Comparison of ENCODE assay signal across 9 cellular contexts in the genomic region with DNA sequence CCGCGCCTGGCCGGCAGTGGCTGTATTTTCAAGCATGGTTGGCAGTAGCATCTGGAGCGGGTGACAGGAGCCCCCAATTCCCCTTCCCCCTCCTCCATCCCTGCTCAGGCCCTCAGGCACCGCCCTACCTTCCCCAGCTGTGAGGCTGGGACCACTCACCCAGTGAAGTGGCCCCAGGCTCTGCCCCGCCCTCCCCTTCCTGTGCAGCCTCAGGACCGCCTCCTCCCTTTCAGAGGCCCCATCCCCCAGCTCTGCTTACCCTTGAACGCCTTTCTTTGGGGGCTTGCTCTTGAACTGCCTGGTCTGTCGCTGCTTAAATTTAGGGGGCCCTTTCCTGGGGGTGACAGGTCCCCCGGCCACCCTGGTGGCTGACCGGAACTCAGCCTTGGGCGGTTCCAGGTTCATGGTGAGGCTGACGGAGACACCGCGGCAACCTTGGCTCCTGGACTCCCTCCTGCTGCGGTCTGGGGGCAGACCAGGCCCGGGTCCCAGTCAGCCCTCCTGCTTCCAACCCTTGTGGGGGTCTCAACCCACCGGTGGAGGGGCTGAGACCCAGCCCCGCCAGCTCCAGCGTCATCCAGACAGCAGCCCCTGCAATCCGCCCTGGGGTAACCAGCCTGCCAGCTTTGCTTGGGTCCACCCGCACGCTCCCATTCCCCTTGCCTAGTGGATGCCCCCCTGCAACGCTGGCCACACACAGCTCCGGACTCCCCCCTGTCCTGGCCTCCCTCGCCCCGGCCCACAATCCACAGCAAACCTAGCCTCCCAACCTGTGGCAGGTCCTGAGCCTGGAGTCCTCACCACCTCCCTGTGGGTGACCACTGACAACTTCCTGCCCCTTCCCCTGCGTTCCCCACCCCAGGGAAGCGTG. TPM values are rescaled to one million over a fixed set of nuclear protein-coding genes. Genes with fewer than 3 reads are reported as not detected.
DNase-seq lines count a peak whose midpoint lies in the region; ATAC-seq, FAIRE-seq and TF ChIP-seq lines count a peak whose summit lies in the region.
"Had no signal": no experiment of that assay in that cellular context is flagged by ENCODE, and none has a peak within 500 bp of the region (broad histone marks: within the 10 kb centered on the region; RNA-seq: fewer than 3 reads in every experiment).

No MANE protein-coding gene starts in this region.

- H3K4me3 ChIP-seq in GM12865 (ENCODE audit: low read depth, low read length) = peak overlapping the region; percentile 56
- peak overlapping the region; percentile 50 for H3K4me3 ChIP-seq in NT2/D1 (ENCODE audit: insufficient read length, low read depth)
- H3K4me3 ChIP-seq in endothelial cell of umbilical vein (replicated peaks in 1 of 3; ENCODE audit: insufficient read depth in 1 of 3, low read depth in 1 of 3, low read length in 3 of 3) = no peak overlapping the region
- no peak overlapping the region for H3K4me3 ChIP-seq in osteoblast (ENCODE audit: insufficient read depth, low read length)

- DNase-seq in GM12865 (ENCODE audit: low read depth) (peak; percentile 37), NT2/D1 (ENCODE audit: low read depth, low spot score) (no peak), endothelial cell of umbilical vein (ENCODE audit: low read depth, low spot score) (no peak), osteoblast (ENCODE audit: insufficient read length, low spot score, missing footprints) (peak; percentile 81)
- DNase-seq: NCI-H1694 treated with DMSO at 0.1 percent for 48 hours had no signal

- H3K4me2 ChIP-seq in endothelial cell of umbilical vein (ENCODE audit: insufficient read depth, low read length) = no peak overlapping the region
- H3K4me2 ChIP-seq in osteoblast (ENCODE audit: insufficient read depth, low read length) = no peak overlapping the region

- POLR2A ChIA-PET in endothelial cell of umbilical vein (lab: Charles Lee) = no interaction called here

- no peaks in the 10 kb centered on the region for H3K9me1 ChIP-seq in endothelial cell of umbilical vein (replicated peaks; ENCODE audit: control insufficient read depth, extremely low read depth, insufficient read depth, low read length)

- H3K4me1 ChIP-seq in NT2/D1 (ENCODE audit: insufficient read depth, insufficient read length) (peaks cover 39% of the 10 kb centered on the region), endothelial cell of umbilical vein (ENCODE audit: control insufficient read depth, extremely low read depth, insufficient read depth, low read length) (peaks cover 9% of the 10 kb centered on the region), osteoblast (ENCODE audit: insufficient read depth, low read length) (no peaks in the 10 kb centered on the region)

- CTCF ChIA-PET in endothelial cell of umbilical vein (lab: Charles Lee) = interaction anchor here (1.7 kb wide), 1 partner anchor 9 kb away, joined by 6 read pairs; no protein-coding TSS in a partner anchor

- BruUV-seq in endothelial cell of umbilical vein (replicated peaks; lab: Mats Ljungman, UMichigan) = no TSS peak

- no peak for FAIRE-seq in endothelial cell of umbilical vein (lab: Jason Lieb, UNC)

- H3K27ac ChIP-seq in endothelial cell of umbilical vein (ENCODE audit: insufficient read depth, low read depth, low read length) (no peak overlapping the region), osteoblast (ENCODE audit: low read depth, low read length) (no peak overlapping the region)

- H3K36me3 ChIP-seq in NT2/D1 (ENCODE audit: insufficient read depth, insufficient read length, low read length) = no peaks in the 10 kb centered on the region
- H3K36me3 ChIP-seq in endothelial cell of umbilical vein (ENCODE audit: control insufficient read depth in 2 of 2, extremely low read depth in 1 of 2, insufficient read depth in 2 of 2, low read length in 2 of 2) = no peaks in the 10 kb centered on the region
- H3K36me3 ChIP-seq in osteoblast (ENCODE audit: insufficient read depth, low read length) = no peaks in the 10 kb centered on the region

- ATAC-seq in GM19455 (IDR thresholded peaks at IDR 0.05; ENCODE audit: unreplicated experiment) (no peak), HG03460 (IDR thresholded peaks at IDR 0.05; ENCODE audit: unreplicated experiment) (no peak), HG03457 (IDR thresholded peaks at IDR 0.05; ENCODE audit: unreplicated experiment) (no peak), GM21717 (IDR thresholded peaks at IDR 0.05; ENCODE audit: unreplicated experiment) (no peak)

- TF ChIP-seq CTCF in GM12865 (IDR thresholded peaks at IDR 0.05; ENCODE audit: insufficient read depth, low read depth, low read length, missing control alignments) = no peak
- TF ChIP-seq CTCF in endothelial cell of umbilical vein (IDR thresholded peaks at IDR 0.05; ENCODE audit: extremely low read depth in 1 of 2, insufficient read depth in 1 of 2, low read depth in 1 of 2, low read length in 2 of 2) = no peak
- no peak for TF ChIP-seq CTCF in osteoblast (IDR thresholded peaks at IDR 0.05; ENCODE audit: extremely low read depth, low read depth, low read length)

- no peaks in the 10 kb centered on the region for H4K20me1 ChIP-seq in endothelial cell of umbilical vein (replicated peaks; ENCODE audit: control insufficient read depth, extremely low read depth, insufficient read depth, low read length)
- H4K20me1 ChIP-seq in osteoblast (ENCODE audit: insufficient read depth, low read length) = no peaks in the 10 kb centered on the region

- dilution Hi-C loops in endothelial cell of umbilical vein (cut with MboI; ENCODE audit: extremely low pct_ligation_motif_present, low sequenced_read_pairs) = no loop called here

- TF ChIP-seq POLR2A in endothelial cell of umbilical vein (IDR thresholded peaks at IDR 0.05; ENCODE audit: low read depth, low read length) = no peak

- H2AFZ ChIP-seq in endothelial cell of umbilical vein (ENCODE audit: low read depth, low read length) (peak overlapping the region; percentile 78), osteoblast (ENCODE audit: low read length) (peak overlapping the region; percentile 47)

- peaks cover 9% of the 10 kb centered on the region for H3K27me3 ChIP-seq in NT2/D1 (ENCODE audit: insufficient read depth, insufficient read length)
- peaks cover 7 to 8% of the 10 kb centered on the region in 2 experiments for H3K27me3 ChIP-seq in endothelial cell of umbilical vein (ENCODE audit: control insufficient read depth in 2 of 2, insufficient read depth in 2 of 2, low read length in 2 of 2)
- peaks cover 12% of the 10 kb centered on the region for H3K27me3 ChIP-seq in osteoblast (ENCODE audit: insufficient read depth, low read length)

- no peaks in the 10 kb centered on the region for H3K9me3 ChIP-seq in NT2/D1 (ENCODE audit: insufficient read depth, low read length)
- no peaks in the 10 kb centered on the region for H3K9me3 ChIP-seq in endothelial cell of umbilical vein (replicated peaks; ENCODE audit: control insufficient read depth, insufficient read depth, low read length)
- H3K9me3 ChIP-seq in osteoblast (ENCODE audit: low read depth, low read length) = peaks cover 4% of the 10 kb centered on the region

- intact Hi-C loops in endothelial cell of umbilical vein (cut with micrococcal nuclease) = no loop called here

- H3K9ac ChIP-seq in NT2/D1 (ENCODE audit: insufficient read length, low read depth) (peak overlapping the region; percentile 93), endothelial cell of umbilical vein (replicated peaks; ENCODE audit: extremely low read depth, insufficient read depth, low read length) (no peak overlapping the region)

- H3K79me2 ChIP-seq in endothelial cell of umbilical vein (ENCODE audit: control insufficient read depth, insufficient read depth, low read length) = no peaks in the 10 kb centered on the region
- no peaks in the 10 kb centered on the region for H3K79me2 ChIP-seq in osteoblast (ENCODE audit: insufficient read depth, low read length)

RNA-seq across cellular contexts. Expression of gene PDE6G, which starts 3.2 kb away (rescaled TPM):
- 1.4 and 1.8 TPM in 2 replicates for total RNA-seq in endothelial cell of umbilical vein
- 3.7 and 5.1 TPM in 2 replicates for polyA plus RNA-seq in endothelial cell of umbilical vein
- polyA plus RNA-seq in endothelial cell of umbilical vein (2011; cell fraction: cytosol; rRNA removed) = 2.0 and 3.3 TPM in 2 replicates
- polyA plus RNA-seq in endothelial cell of umbilical vein (2011; cell fraction: nucleus; rRNA removed) = 0.37 and 0.60 TPM in 2 replicates
- 0.46 TPM in 1 of 2 replicates, not detected in the other for polyA plus RNA-seq in endothelial cell of umbilical vein (2012)
- 0.73 and 2.2 TPM in 2 replicates for polyA minus RNA-seq in endothelial cell of umbilical vein
- polyA minus RNA-seq in endothelial cell of umbilical vein (2011; cell fraction: cytosol; rRNA and poly(A)+ RNA removed) = not detected
- not detected in 2 replicates for polyA minus RNA-seq in endothelial cell of umbilical vein (2011; cell fraction: nucleus; rRNA and poly(A)+ RNA removed)
- total RNA-seq in osteoblast = not detected in 2 replicates

RNA-seq across cellular contexts. Expression of gene OXLD1, which starts 13.3 kb away (rescaled TPM):
- total RNA-seq in endothelial cell of umbilical vein (18.5 and 20.1 TPM in 2 replicates), osteoblast (21.0 and 21.5 TPM in 2 replicates)
- 35.2 and 47.6 TPM in 2 replicates for polyA plus RNA-seq in endothelial cell of umbilical vein
- 17.9 and 30.2 TPM in 2 replicates for polyA plus RNA-seq in endothelial cell of umbilical vein (2011; cell fraction: cytosol; rRNA removed)
- 26.7 and 30.7 TPM in 2 replicates for polyA plus RNA-seq in endothelial cell of umbilical vein (2011; cell fraction: nucleus; rRNA removed)
- polyA plus RNA-seq in endothelial cell of umbilical vein (2012) = 16.8 and 22.3 TPM in 2 replicates
- 7.7 and 9.5 TPM in 2 replicates for polyA minus RNA-seq in endothelial cell of umbilical vein
- 19.2 TPM for polyA minus RNA-seq in endothelial cell of umbilical vein (2011; cell fraction: cytosol; rRNA and poly(A)+ RNA removed)
- 2.4 and 4.7 TPM in 2 replicates for polyA minus RNA-seq in endothelial cell of umbilical vein (2011; cell fraction: nucleus; rRNA and poly(A)+ RNA removed)

RNA-seq across cellular contexts. Expression of gene CCDC137, which starts 13.4 kb away (rescaled TPM):
- total RNA-seq in endothelial cell of umbilical vein (32.2 and 32.7 TPM in 2 replicates), osteoblast (4.7 and 5.6 TPM in 2 replicates)
- polyA plus RNA-seq in endothelial cell of umbilical vein = 12.9 and 18.1 TPM in 2 replicates
- polyA plus RNA-seq in endothelial cell of umbilical vein (2011; cell fraction: cytosol; rRNA removed) = 15.1 and 17.5 TPM in 2 replicates
- 14.5 and 18.0 TPM in 2 replicates for polyA plus RNA-seq in endothelial cell of umbilical vein (2011; cell fraction: nucleus; rRNA removed)
- polyA plus RNA-seq in endothelial cell of umbilical vein (2012) = 19.9 and 25.1 TPM in 2 replicates
- 2.8 and 5.3 TPM in 2 replicates for polyA minus RNA-seq in endothelial cell of umbilical vein
- 6.9 TPM for polyA minus RNA-seq in endothelial cell of umbilical vein (2011; cell fraction: cytosol; rRNA and poly(A)+ RNA removed)
- polyA minus RNA-seq in endothelial cell of umbilical vein (2011; cell fraction: nucleus; rRNA and poly(A)+ RNA removed) = 2.1 and 6.8 TPM in 2 replicates

RNA-seq across cellular contexts. Expression of gene TSPAN10, which starts 16.1 kb away (rescaled TPM):
- total RNA-seq in endothelial cell of umbilical vein (0.44 and 0.91 TPM in 2 replicates), osteoblast (2.9 and 11.5 TPM in 2 replicates)
- 1.1 TPM in 2 replicates for polyA plus RNA-seq in endothelial cell of umbilical vein
- polyA plus RNA-seq in endothelial cell of umbilical vein (2011; cell fraction: cytosol; rRNA removed) = 0.31 and 0.45 TPM in 2 replicates
- 0.22 and 0.45 TPM in 2 replicates for polyA plus RNA-seq in endothelial cell of umbilical vein (2011; cell fraction: nucleus; rRNA removed)
- polyA plus RNA-seq in endothelial cell of umbilical vein (2012) = 0.15 TPM in 1 of 2 replicates, not detected in the other
- polyA minus RNA-seq in endothelial cell of umbilical vein = 1.8 TPM in 1 of 2 replicates, not detected in the other
- 0.82 TPM for polyA minus RNA-seq in endothelial cell of umbilical vein (2011; cell fraction: cytosol; rRNA and poly(A)+ RNA removed)
- 0.48 TPM in 1 of 2 replicates, not detected in the other for polyA minus RNA-seq in endothelial cell of umbilical vein (2011; cell fraction: nucleus; rRNA and poly(A)+ RNA removed)

RNA-seq across cellular contexts. Expression of gene NPLOC4, which starts 16.2 kb away (rescaled TPM):
- total RNA-seq in endothelial cell of umbilical vein (150 and 160 TPM in 2 replicates), osteoblast (97.8 and 118 TPM in 2 replicates)
- 175 and 181 TPM in 2 replicates for polyA plus RNA-seq in endothelial cell of umbilical vein
- 148 and 157 TPM in 2 replicates for polyA plus RNA-seq in endothelial cell of umbilical vein (2011; cell fraction: cytosol; rRNA removed)
- polyA plus RNA-seq in endothelial cell of umbilical vein (2011; cell fraction: nucleus; rRNA removed) = 200 and 214 TPM in 2 replicates
- polyA plus RNA-seq in endothelial cell of umbilical vein (2012) = 90.2 and 96.0 TPM in 2 replicates
- 189 and 293 TPM in 2 replicates for polyA minus RNA-seq in endothelial cell of umbilical vein
- polyA minus RNA-seq in endothelial cell of umbilical vein (2011; cell fraction: cytosol; rRNA and poly(A)+ RNA removed) = 69.6 TPM
- 104 and 106 TPM in 2 replicates for polyA minus RNA-seq in endothelial cell of umbilical vein (2011; cell fraction: nucleus; rRNA and poly(A)+ RNA removed)

Comparison
In these comparisons a context has a peak if more than half of its experiments do, and no peak if none do; other contexts are left out.
1. DNase-seq: peak in GM12865 (single experiment) and osteoblast (single experiment); none in NT2/D1 (single experiment) and endothelial cell of umbilical vein (single experiment).
2. H3K4me3 ChIP-seq: peak in GM12865 (single experiment) and NT2/D1 (single experiment); none in endothelial cell of umbilical vein (0 of 3) and osteoblast (single experiment).